ENCODE assay signal across 18 cellular contexts in genomic region chr15:42171122-42171521, GRCh38. TPM values are rescaled to one million over a fixed set of nuclear protein-coding genes. Genes with fewer than 3 reads are reported as not detected.
DNase-seq lines count a peak whose midpoint lies in the region; ATAC-seq, FAIRE-seq and TF ChIP-seq lines count a peak whose summit lies in the region.
"Had no signal": no experiment of that assay in that cellular context is flagged by ENCODE, and none has a peak within 500 bp of the region (broad histone marks: within the 10 kb centered on the region; RNA-seq: fewer than 3 reads in every experiment).

No MANE protein-coding gene starts in this region.

- H3K27me3 ChIP-seq in CD4-positive, CD25-positive, alpha-beta regulatory T cell (ENCODE audit: control insufficient read depth, insufficient read depth, low read length), result no peaks in the 10 kb centered on the region
- H3K27me3 ChIP-seq: BLaER1, tibial artery had no signal

- no peak for TF ChIP-seq CTCF in mucosa of descending colon (IDR thresholded peaks at IDR 0.05)

- peaks cover 0 to 1% (median 0%) of the 10 kb centered on the region in 7 donors for H3K9me3 Mint-ChIP-seq in CD4-positive, CD25-positive, alpha-beta regulatory T cell
- H3K9me3 Mint-ChIP-seq in activated naive CD8-positive, alpha-beta T cell (ENCODE audit: low read depth), result no peaks in the 10 kb centered on the region
- H3K9me3 Mint-ChIP-seq: IgD-negative memory B cell had no signal

- no peak overlapping the region for H3K27ac ChIP-seq in CD4-positive, CD25-positive, alpha-beta regulatory T cell (ENCODE audit: insufficient read depth, low read length, poor library complexity, severe bottlenecking)
- H3K27ac ChIP-seq: BLaER1, tibial artery had no signal

- TF ChIP-seq POLR2A in GM12891 (IDR thresholded peaks at IDR 0.05; ENCODE audit: low read depth, low read length), result no peak

- intact Hi-C loops in mucosa of descending colon (cut with DNase I, micrococcal nuclease), result no loop called here

- peaks cover 4 to 11% (median 7%) of the 10 kb centered on the region in 4 donors for H3K4me1 Mint-ChIP-seq in CD4-positive, CD25-positive, alpha-beta regulatory T cell
- H3K4me1 Mint-ChIP-seq in activated naive CD8-positive, alpha-beta T cell (ENCODE audit: low read depth), result peaks cover 2% of the 10 kb centered on the region

- DNase-seq in CD4-positive, CD25-positive, alpha-beta regulatory T cell, result peak in 1 of 3 donors; percentile 49
- DNase-seq in GM12891 (ENCODE audit: insufficient read length, low spot score), result no peak
- DNase-seq in mucosa of descending colon, result no peak
- no peak for DNase-seq in inferior parietal cortex (ENCODE audit: extremely low spot score)
- no peak for DNase-seq in ureter (ENCODE audit: low spot score)
- DNase-seq: amniotic stem cell; hippocampal formation; kidney glomerular epithelial cell; NCI-H526; occipital lobe; stimulated activated CD4-positive, alpha-beta T cell treated with anti-CD3 and anti-CD28 coated beads, Interleukin-4, amount 100 ng/mL, for 24 hours; tibial artery had no signal

- H3K4me3 Mint-ChIP-seq in CD4-positive, CD25-positive, alpha-beta regulatory T cell, result no peak overlapping the region
- H3K4me3 Mint-ChIP-seq in activated naive CD8-positive, alpha-beta T cell, result no peak overlapping the region

- no peaks in the 10 kb centered on the region for H3K27me3 Mint-ChIP-seq in CD4-positive, CD25-positive, alpha-beta regulatory T cell
- no peaks in the 10 kb centered on the region for H3K27me3 Mint-ChIP-seq in activated naive CD8-positive, alpha-beta T cell
- H3K27me3 Mint-ChIP-seq: IgD-negative memory B cell had no signal

- H3K4me3 ChIP-seq in CD4-positive, CD25-positive, alpha-beta regulatory T cell (ENCODE audit: low read depth, low read length), result no peak overlapping the region
- H3K4me3 ChIP-seq in mucosa of descending colon, result no peak overlapping the region
- H3K4me3 ChIP-seq: BLaER1, tibial artery had no signal

- peaks cover 89% of the 10 kb centered on the region for H3K36me3 ChIP-seq in CD4-positive, CD25-positive, alpha-beta regulatory T cell (ENCODE audit: control insufficient read depth, insufficient read depth, low read length)
- no peaks in the 10 kb centered on the region for H3K36me3 ChIP-seq in mucosa of descending colon (ENCODE audit: low read depth)

- ATAC-seq in CD4-positive, CD25-positive, alpha-beta regulatory T cell (ENCODE audit: low read depth in 2 of 2), result no peak
- ATAC-seq in mucosa of descending colon, result peak; percentile 71
- no peak for ATAC-seq in GM21529 (IDR thresholded peaks at IDR 0.05; ENCODE audit: unreplicated experiment)
- ATAC-seq: Panc1 had no signal

- no peaks in the 10 kb centered on the region for H3K4me1 ChIP-seq in CD4-positive, CD25-positive, alpha-beta regulatory T cell (ENCODE audit: control insufficient read depth, insufficient read depth, low read length, poor library complexity, severe bottlenecking)
- no peaks in the 10 kb centered on the region for H3K4me1 ChIP-seq in mucosa of descending colon (ENCODE audit: low read depth)
- H3K4me1 ChIP-seq: BLaER1, tibial artery had no signal

- H3K9me3 ChIP-seq in CD4-positive, CD25-positive, alpha-beta regulatory T cell (ENCODE audit: control insufficient read depth in 2 of 2, low read length in 2 of 2), result no peaks in the 10 kb centered on the region
- no peaks in the 10 kb centered on the region for H3K9me3 ChIP-seq in mucosa of descending colon
- H3K9me3 ChIP-seq: BLaER1, tibial artery had no signal

- FAIRE-seq in GM12891 (lab: Jason Lieb, UNC), result no peak

- H3K36me3 Mint-ChIP-seq in CD4-positive, CD25-positive, alpha-beta regulatory T cell, result peaks cover 63% of the 10 kb centered on the region
- peaks cover 17% of the 10 kb centered on the region for H3K36me3 Mint-ChIP-seq in activated naive CD8-positive, alpha-beta T cell

- H3K27ac Mint-ChIP-seq in CD4-positive, CD25-positive, alpha-beta regulatory T cell, result peak overlapping the region in 2 of 3 donors; percentile 57 to 61
- H3K27ac Mint-ChIP-seq in activated naive CD8-positive, alpha-beta T cell, result peak overlapping the region; percentile 16

TF ChIP-seq in GM12891, 5 proteins besides CTCF, POLR2A, EP300 and RAD21:
- TF ChIP-seq POLR2AphosphoS5 (IDR thresholded peaks at IDR 0.05; ENCODE audit: low read depth, low read length) (no peak), SPI1 (IDR thresholded peaks at IDR 0.05; ENCODE audit: low read depth, low read length) (peak; percentile 65), PAX5 (IDR thresholded peaks at IDR 0.05; ENCODE audit: insufficient read depth, low read length, severe bottlenecking) (no peak)

RNA-seq across cellular contexts. Expression of gene PLA2G4F, which starts 14.7 kb away (rescaled TPM):
- not detected for total RNA-seq in CD4-positive, CD25-positive, alpha-beta regulatory T cell
- polyA plus RNA-seq in CD4-positive, CD25-positive, alpha-beta regulatory T cell, result not detected
- polyA plus RNA-seq in GM12891 (2012; ENCODE audit: low read depth, missing spikeins), result 0.06 TPM
- total RNA-seq in mucosa of descending colon, result 10 to 100 TPM; 23.4 to 66.9 (median 41.2) TPM
- total RNA-seq in ureter, result 47.8 TPM
- total RNA-seq: cerebellum, occipital lobe had no signal
- polyA plus RNA-seq: IgD-negative memory B cell had no signal

RNA-seq across cellular contexts. Expression of gene VPS39, which starts 37.0 kb away (rescaled TPM):
- 121 TPM for total RNA-seq in CD4-positive, CD25-positive, alpha-beta regulatory T cell
- polyA plus RNA-seq in CD4-positive, CD25-positive, alpha-beta regulatory T cell, result 10 to 100 TPM; 28.3 to 35.2 (median 28.7) TPM
- 40.2 TPM for polyA plus RNA-seq in GM12891 (2012; ENCODE audit: low read depth, missing spikeins)
- total RNA-seq in mucosa of descending colon (10 to 100 TPM; 49.6 to 74.3 (median 66.7) TPM), ureter (96.7 TPM)

Comparison
In these comparisons a context has a peak if more than half of its experiments do, and no peak if none do; other contexts are left out.
1. RNA of gene PLA2G4F, which starts 14.7 kb away (total RNA-seq): 47.8 TPM in ureter (single experiment) and 23.4 to 66.9 TPM in mucosa of descending colon; not detected in CD4-positive, CD25-positive, alpha-beta regulatory T cell (single experiment); every median in the first group is over 10 times any median in the second.